12 cellular contexts compared by ENCODE assay signal in the genomic region with DNA sequence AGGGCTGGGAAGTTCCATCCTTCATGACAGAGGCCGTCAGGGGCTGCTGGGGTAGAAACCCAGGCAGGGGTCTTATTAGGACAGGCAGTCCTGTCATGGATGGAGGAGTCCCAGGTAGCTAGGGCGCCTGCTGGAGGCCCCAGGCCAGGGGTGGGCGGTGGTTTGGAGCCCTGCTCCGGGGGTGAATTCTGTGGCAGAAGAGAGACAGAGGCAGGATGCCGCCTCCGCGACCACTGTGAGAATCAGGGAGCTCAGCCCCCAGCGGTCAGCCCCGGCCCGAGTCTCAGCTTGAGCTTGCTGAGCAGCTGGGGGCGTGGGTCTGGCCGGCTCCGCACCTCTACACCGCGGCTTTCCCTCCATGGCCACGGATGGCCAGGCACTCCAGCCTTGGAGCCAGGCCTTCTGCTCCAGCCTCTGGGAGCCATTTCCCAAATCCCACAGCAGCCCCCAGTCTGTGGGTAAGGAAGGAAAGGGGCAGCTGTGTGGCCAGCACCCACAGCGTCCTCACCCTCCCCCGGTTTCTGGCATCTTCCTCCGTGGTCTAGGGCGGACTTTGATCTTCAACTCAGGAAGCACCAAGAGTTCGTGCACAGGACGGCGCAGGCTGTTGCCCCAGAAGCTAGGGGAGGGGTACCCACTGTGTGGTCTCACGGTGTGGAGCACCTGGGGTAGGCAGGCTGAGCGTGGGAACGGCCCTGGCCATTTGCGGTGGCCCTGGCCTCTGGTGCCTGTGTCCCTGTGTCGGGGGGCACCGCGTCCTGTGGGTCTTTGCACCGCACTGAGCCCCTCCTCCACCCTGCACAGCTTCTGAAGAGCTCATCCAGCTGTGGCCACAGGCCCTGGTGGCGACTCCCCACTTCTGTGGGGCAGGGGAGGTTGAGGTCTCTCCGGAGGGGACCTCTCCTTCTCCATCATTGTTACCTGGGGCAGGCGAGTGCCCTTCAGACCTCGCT. TPM values are rescaled to one million over a fixed set of nuclear protein-coding genes. Genes with fewer than 3 reads are reported as not detected.
DNase-seq lines count a peak whose midpoint lies in the region; TF ChIP-seq lines count a peak whose summit lies in the region.
"Had no signal": no experiment of that assay in that cellular context is flagged by ENCODE, and none has a peak within 500 bp of the region (broad histone marks: within the 10 kb centered on the region; RNA-seq: fewer than 3 reads in every experiment).

No MANE protein-coding gene starts in this region.

- peaks cover 71% of the 10 kb centered on the region for H3K4me1 ChIP-seq in effector memory CD4-positive, alpha-beta T cell (ENCODE audit: control insufficient read depth, insufficient read depth, low read length, poor library complexity, severe bottlenecking)
- H3K4me1 ChIP-seq in A673 (ENCODE audit: insufficient read depth, low read length, poor library complexity, severe bottlenecking) (peaks cover 2% of the 10 kb centered on the region), mammary epithelial cell (ENCODE audit: insufficient read depth, low read length) (peaks cover 38% of the 10 kb centered on the region)

- H3K4me3 Mint-ChIP-seq in activated CD4-positive, alpha-beta T cell treated with anti-CD3 and anti-CD28 coated beads, Interleukin-2, amount 10 ng/mL, durations not matched to agents 24 days and 14 days: peak overlapping the region; percentile 92
- peak overlapping the region; percentile 79 for H3K4me3 Mint-ChIP-seq in stimulated activated naive CD8-positive, alpha-beta T cell treated with anti-CD3 and anti-CD28 coated beads, Interleukin-15, Interleukin-2, amounts not matched to agents 100 ng/mL and 50 ng/mL, for 24 hours

- dilution Hi-C loops in mammary epithelial cell (cut with HindIII; ENCODE audit: low sequenced_read_pairs): no loop called here

- no peaks in the 10 kb centered on the region for H4K20me1 ChIP-seq in mammary epithelial cell (ENCODE audit: insufficient read depth, low read length)

- WGBS in mammary epithelial cell (ENCODE audit: low coverage, missing lambda C conversion rate): 89% methylated on average over 23 of the region's 35 CpGs

- DNase-seq in activated T-cell treated with anti-CD3 and anti-CD28 coated beads, Interleukin-2, amount 50 U/mL, for 1 hour: peak; percentile 63
- DNase-seq in activated T-cell treated with anti-CD3 and anti-CD28 coated beads for 4 hours (no peak), A673 (ENCODE audit: low spot score) (no peak), Kasumi-1 (lab: John Stamatoyannopoulos, UW) (no peak), mammary epithelial cell (no peak)
- DNase-seq in activated CD4-positive, alpha-beta T cell treated with anti-CD3 and anti-CD28 coated beads, Interleukin-2, amount 10 ng/mL, durations not matched to agents 24 days and 14 days: peak; percentile 87
- no peak for DNase-seq in effector memory CD4-positive, alpha-beta T cell
- DNase-seq: left cardiac atrium, NCI-H187 treated with DMSO at 0.1 percent for 48 hours, OCI-M1 had no signal

- H3K79me2 ChIP-seq in mammary epithelial cell (ENCODE audit: insufficient read depth, low read length): no peaks in the 10 kb centered on the region

- BruUV-seq in A673 (replicated peaks; lab: Mats Ljungman, UMichigan): no TSS peak
- no TSS peak for BruUV-seq in mammary epithelial cell (replicated peaks; lab: Mats Ljungman, UMichigan)

- CTCF ChIA-PET in A673 (lab: Charles Lee): no interaction called here
- CTCF ChIA-PET in mammary epithelial cell (lab: Charles Lee; ENCODE audit: low non-redundant PET): no interaction called here

- intact Hi-C loops in activated CD4-positive, alpha-beta T cell treated with anti-CD3 and anti-CD28 coated beads, Interleukin-2, amount 10 ng/mL, durations not matched to agents 24 days and 14 days (cut with micrococcal nuclease): no loop called here
- intact Hi-C loops in A673 (cut with micrococcal nuclease; ENCODE audit: unreplicated experiment): loop anchor here (5.0 kb wide), 1 partner anchor 109 kb away; no protein-coding TSS in a partner anchor
- intact Hi-C loops in mammary epithelial cell (cut with micrococcal nuclease): no loop called here

- H3K36me3 Mint-ChIP-seq in activated CD4-positive, alpha-beta T cell treated with anti-CD3 and anti-CD28 coated beads, Interleukin-2, amount 10 ng/mL, durations not matched to agents 24 days and 14 days (ENCODE audit: low read depth): peaks cover 3% of the 10 kb centered on the region
- H3K36me3 Mint-ChIP-seq in stimulated activated naive CD8-positive, alpha-beta T cell treated with anti-CD3 and anti-CD28 coated beads, Interleukin-15, Interleukin-2, amounts not matched to agents 100 ng/mL and 50 ng/mL, for 24 hours (ENCODE audit: low read depth): no peaks in the 10 kb centered on the region

- H3K9ac ChIP-seq in mammary epithelial cell (ENCODE audit: insufficient read depth, low read length): no peak overlapping the region

- H3K36me3 ChIP-seq in effector memory CD4-positive, alpha-beta T cell (ENCODE audit: control insufficient read depth, insufficient read depth, low read length): no peaks in the 10 kb centered on the region
- H3K36me3 ChIP-seq in A673 (ENCODE audit: insufficient read depth, low read length, poor library complexity, severe bottlenecking): no peaks in the 10 kb centered on the region
- H3K36me3 ChIP-seq in mammary epithelial cell (ENCODE audit: insufficient read depth, low read length): no peaks in the 10 kb centered on the region

- H3K4me2 ChIP-seq in mammary epithelial cell (ENCODE audit: insufficient read depth, low read depth, low read length): no peak overlapping the region

- in situ Hi-C loops in mammary epithelial cell (cut with MboI; ENCODE audit: low sequenced_read_pairs in 2 of 2): no loop called here

- H3K9me3 ChIP-seq in effector memory CD4-positive, alpha-beta T cell (ENCODE audit: control insufficient read depth, low read length): no peaks in the 10 kb centered on the region
- no peaks in the 10 kb centered on the region for H3K9me3 ChIP-seq in A673 (ENCODE audit: low read depth, low read length, poor library complexity, severe bottlenecking)
- H3K9me3 ChIP-seq in mammary epithelial cell (replicated peaks; ENCODE audit: insufficient read depth, low read length): no peaks in the 10 kb centered on the region

- peak overlapping the region; percentile 50 for H3K4me3 ChIP-seq in effector memory CD4-positive, alpha-beta T cell (ENCODE audit: insufficient read depth, low read depth, low read length, poor library complexity, severe bottlenecking)
- H3K4me3 ChIP-seq in A673 (ENCODE audit: low read depth, low read length, poor library complexity, severe bottlenecking): no peak overlapping the region
- H3K4me3 ChIP-seq in mammary epithelial cell (replicated peaks in 1 of 3; ENCODE audit: insufficient read depth in 1 of 3, low read depth in 2 of 3, low read length in 3 of 3): no peak overlapping the region

- H3K27me3 ChIP-seq in effector memory CD4-positive, alpha-beta T cell (replicated peaks; ENCODE audit: control insufficient read depth, insufficient read depth, low read length, poor library complexity, severe bottlenecking): no peaks in the 10 kb centered on the region
- H3K27me3 ChIP-seq in A673 (replicated peaks; ENCODE audit: insufficient read depth, low read depth, low read length, poor library complexity) (no peaks in the 10 kb centered on the region), mammary epithelial cell (ENCODE audit: insufficient read depth, low read length) (no peaks in the 10 kb centered on the region)

- peak overlapping the region; percentile 65 for H3K27ac ChIP-seq in effector memory CD4-positive, alpha-beta T cell (ENCODE audit: insufficient read depth, low read length, poor library complexity, severe bottlenecking)
- H3K27ac ChIP-seq in A673 (ENCODE audit: low read depth, low read length, poor library complexity, severe bottlenecking) (no peak overlapping the region), mammary epithelial cell (ENCODE audit: insufficient read depth, low read depth, low read length) (no peak overlapping the region)

- peaks cover 57% of the 10 kb centered on the region for H3K4me1 Mint-ChIP-seq in activated CD4-positive, alpha-beta T cell treated with anti-CD3 and anti-CD28 coated beads, Interleukin-2, amount 10 ng/mL, durations not matched to agents 24 days and 14 days
- peaks cover 89% of the 10 kb centered on the region for H3K4me1 Mint-ChIP-seq in stimulated activated naive CD8-positive, alpha-beta T cell treated with anti-CD3 and anti-CD28 coated beads, Interleukin-15, Interleukin-2, amounts not matched to agents 100 ng/mL and 50 ng/mL, for 24 hours (ENCODE audit: low read depth)

- H2AFZ ChIP-seq in mammary epithelial cell (ENCODE audit: low read depth, low read length): no peak overlapping the region

- POLR2A ChIA-PET in A673 (lab: Charles Lee; ENCODE audit: low non-redundant PET): no interaction called here

- peaks cover 4% of the 10 kb centered on the region for H3K27me3 Mint-ChIP-seq in activated CD4-positive, alpha-beta T cell treated with anti-CD3 and anti-CD28 coated beads, Interleukin-2, amount 10 ng/mL, durations not matched to agents 24 days and 14 days
- H3K27me3 Mint-ChIP-seq in stimulated activated naive CD8-positive, alpha-beta T cell treated with anti-CD3 and anti-CD28 coated beads, Interleukin-15, Interleukin-2, amounts not matched to agents 100 ng/mL and 50 ng/mL, for 24 hours: no peaks in the 10 kb centered on the region

- H3K27ac Mint-ChIP-seq in activated CD4-positive, alpha-beta T cell treated with anti-CD3 and anti-CD28 coated beads, Interleukin-2, amount 10 ng/mL, durations not matched to agents 24 days and 14 days: peak overlapping the region; percentile 100
- H3K27ac Mint-ChIP-seq in stimulated activated naive CD8-positive, alpha-beta T cell treated with anti-CD3 and anti-CD28 coated beads, Interleukin-15, Interleukin-2, amounts not matched to agents 100 ng/mL and 50 ng/mL, for 24 hours: peak overlapping the region; percentile 65

- TF ChIP-seq CTCF in A673 (conservative IDR thresholded peaks at IDR 0.05; ENCODE audit: low read depth, low read length) (no peak), mammary epithelial cell (conservative IDR thresholded peaks at IDR 0.05 in 1 of 2, IDR thresholded peaks at IDR 0.05 in 1 of 2; ENCODE audit: extremely low read depth in 1 of 2, insufficient read depth in 1 of 2, low read depth in 1 of 2, low read length in 2 of 2) (no peak)

- no peaks in the 10 kb centered on the region for H3K9me3 Mint-ChIP-seq in activated CD4-positive, alpha-beta T cell treated with anti-CD3 and anti-CD28 coated beads, Interleukin-2, amount 10 ng/mL, durations not matched to agents 24 days and 14 days
- H3K9me3 Mint-ChIP-seq in stimulated activated naive CD8-positive, alpha-beta T cell treated with anti-CD3 and anti-CD28 coated beads, Interleukin-15, Interleukin-2, amounts not matched to agents 100 ng/mL and 50 ng/mL, for 24 hours: no peaks in the 10 kb centered on the region

RNA-seq across cellular contexts. Expression of gene CD7, which starts 14.1 kb away (rescaled TPM):
- 413 and 415 TPM in 2 replicates for total RNA-seq in activated CD4-positive, alpha-beta T cell treated with anti-CD3 and anti-CD28 coated beads, Interleukin-2, amount 10 ng/mL, durations not matched to agents 24 days and 14 days
- total RNA-seq in A673 (2021) (not detected in 2 replicates), mammary epithelial cell (not detected)
- polyA plus RNA-seq in mammary epithelial cell: not detected
- polyA minus RNA-seq in mammary epithelial cell: not detected
- total RNA-seq: osteoblast had no signal

RNA-seq across cellular contexts. Expression of gene CSNK1D, which starts 29.8 kb away (rescaled TPM):
- 137 and 146 TPM in 2 replicates for total RNA-seq in activated CD4-positive, alpha-beta T cell treated with anti-CD3 and anti-CD28 coated beads, Interleukin-2, amount 10 ng/mL, durations not matched to agents 24 days and 14 days
- total RNA-seq in A673 (2021): 139 and 150 TPM in 2 replicates
- total RNA-seq in mammary epithelial cell: 100 to 1,000 TPM in 1 of 2 donors, 10 to 100 TPM in 1; 68.7 to 163 TPM
- 146 TPM for polyA plus RNA-seq in mammary epithelial cell
- polyA minus RNA-seq in mammary epithelial cell: 216 TPM

RNA-seq across cellular contexts. Expression of gene SECTM1, which starts 30.3 kb away (rescaled TPM):
- 4.3 and 4.6 TPM in 2 replicates for total RNA-seq in activated CD4-positive, alpha-beta T cell treated with anti-CD3 and anti-CD28 coated beads, Interleukin-2, amount 10 ng/mL, durations not matched to agents 24 days and 14 days
- 1.4 and 2.8 TPM in 2 replicates for total RNA-seq in A673 (2021)
- total RNA-seq in mammary epithelial cell: 1 to 10 TPM; 2.7 to 3.5 TPM
- 3.0 TPM for polyA plus RNA-seq in mammary epithelial cell
- polyA minus RNA-seq in mammary epithelial cell: 2.4 TPM

RNA-seq across cellular contexts. Expression of gene TEX19, which starts 55.8 kb away (rescaled TPM):
- total RNA-seq in activated CD4-positive, alpha-beta T cell treated with anti-CD3 and anti-CD28 coated beads, Interleukin-2, amount 10 ng/mL, durations not matched to agents 24 days and 14 days: 0.09 TPM in 2 replicates
- total RNA-seq in A673 (2021) (0.39 and 1.2 TPM in 2 replicates), mammary epithelial cell (not detected)
- polyA plus RNA-seq in mammary epithelial cell: not detected
- polyA minus RNA-seq in mammary epithelial cell: not detected
- total RNA-seq: left cardiac atrium had no signal

Comparison
In these comparisons a context has a peak if more than half of its experiments do, and no peak if none do; other contexts are left out.
1. DNase-seq: peak in activated T-cell treated with anti-CD3 and anti-CD28 coated beads, Interleukin-2, amount 50 U/mL, for 1 hour (single experiment) and activated CD4-positive, alpha-beta T cell treated with anti-CD3 and anti-CD28 coated beads, Interleukin-2, amount 10 ng/mL, durations not matched to agents 24 days and 14 days (single experiment); none in activated T-cell treated with anti-CD3 and anti-CD28 coated beads for 4 hours (single experiment), effector memory CD4-positive, alpha-beta T cell (0 of 3), A673 (single experiment), Kasumi-1 (0 of 2) and mammary epithelial cell (single experiment).
2. RNA of gene CD7, which starts 14.1 kb away (total RNA-seq): 413 to 415 TPM in activated CD4-positive, alpha-beta T cell treated with anti-CD3 and anti-CD28 coated beads, Interleukin-2, amount 10 ng/mL, durations not matched to agents 24 days and 14 days; not detected in mammary epithelial cell and not detected in A673; every median in the first group is over 100 times any median in the second.